9 cellular contexts compared by ENCODE assay signal in the genomic region with DNA sequence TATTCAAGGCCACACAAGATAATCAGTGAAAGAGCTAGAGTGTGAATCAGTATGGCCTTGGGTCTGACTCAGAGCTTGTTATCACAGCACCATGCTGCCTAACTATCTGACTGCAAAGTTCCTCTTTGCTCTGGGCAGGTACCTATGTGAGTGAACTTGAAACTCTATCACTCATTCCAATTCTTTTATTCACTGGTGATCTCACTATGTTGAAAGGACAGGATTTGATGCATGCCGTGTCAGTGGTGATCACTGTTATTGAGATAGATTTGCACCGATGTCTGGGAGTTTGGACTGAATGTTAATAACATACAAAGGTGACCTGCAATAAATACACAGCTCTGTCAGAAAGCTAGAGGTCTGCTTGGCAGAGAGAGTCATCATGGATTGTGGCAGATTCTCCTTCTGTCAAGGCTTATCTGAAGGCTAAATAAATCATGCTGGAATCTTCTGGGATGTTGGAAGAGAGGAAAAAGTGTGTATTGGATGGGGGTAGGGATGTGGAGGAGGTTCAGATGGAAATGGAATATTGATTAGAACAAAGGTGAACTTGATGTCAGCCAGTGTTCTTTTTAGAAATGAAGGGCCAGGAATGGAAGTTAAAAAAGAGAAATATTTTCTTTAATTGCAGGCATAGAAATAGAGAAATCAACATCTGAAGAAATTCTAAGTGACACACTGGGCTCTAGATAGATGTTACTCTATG.
DNase-seq lines count a peak whose midpoint lies in the region; ATAC-seq and TF ChIP-seq lines count a peak whose summit lies in the region.
"Had no signal": no experiment of that assay in that cellular context is flagged by ENCODE, and none has a peak within 500 bp of the region (broad histone marks: within the 10 kb centered on the region; RNA-seq: fewer than 3 reads in every experiment).

No MANE protein-coding gene starts in this region.

- H3K9me3 ChIP-seq in A673 (ENCODE audit: low read depth, low read length, poor library complexity, severe bottlenecking), result no peaks in the 10 kb centered on the region
- H3K9me3 ChIP-seq: ascending aorta had no signal

- H3K4me1 Mint-ChIP-seq in mesothelial cell of epicardium, result peaks cover 59% of the 10 kb centered on the region

- intact Hi-C loops in A673 (cut with micrococcal nuclease; ENCODE audit: unreplicated experiment), result no loop called here

- no peaks in the 10 kb centered on the region for H3K9me3 Mint-ChIP-seq in mesothelial cell of epicardium

- peaks cover 33% of the 10 kb centered on the region for H3K4me1 ChIP-seq in A673 (ENCODE audit: insufficient read depth, low read length, poor library complexity, severe bottlenecking)
- H3K4me1 ChIP-seq: ascending aorta had no signal

- no peak overlapping the region for H3K27ac ChIP-seq in A673 (ENCODE audit: low read depth, low read length, poor library complexity, severe bottlenecking)
- H3K27ac ChIP-seq: ascending aorta had no signal

- DNase-seq in HCEC 1CT (peak; percentile 31), M059J (ENCODE audit: low read depth) (peak; percentile 87), mesothelial cell of epicardium (ENCODE audit: low spot score in 2 of 2, unreplicated experiment in 2 of 2) (no peak), SIG-M5 (lab: John Stamatoyannopoulos, UW) (no peak), NCI-H2196 (lab: John Stamatoyannopoulos, UW; ENCODE audit: unreplicated experiment) (no peak), C1 segment of cervical spinal cord (lab: John Stamatoyannopoulos, UW) (no peak), A673 (ENCODE audit: low spot score) (no peak)

- H3K27me3 ChIP-seq in A673 (replicated peaks; ENCODE audit: insufficient read depth, low read depth, low read length, poor library complexity), result no peaks in the 10 kb centered on the region
- H3K27me3 ChIP-seq: ascending aorta had no signal

- H3K4me3 ChIP-seq in A673 (ENCODE audit: low read depth, low read length, poor library complexity, severe bottlenecking), result no peak overlapping the region
- H3K4me3 ChIP-seq: ascending aorta had no signal

- H3K27ac Mint-ChIP-seq in mesothelial cell of epicardium, result peak overlapping the region; percentile 77

- no peaks in the 10 kb centered on the region for H3K36me3 Mint-ChIP-seq in mesothelial cell of epicardium

- peaks cover 14% of the 10 kb centered on the region for H3K27me3 Mint-ChIP-seq in mesothelial cell of epicardium (ENCODE audit: low read depth)

- BruUV-seq in A673 (replicated peaks; lab: Mats Ljungman, UMichigan), result no TSS peak

- TF ChIP-seq CTCF in mesothelial cell of epicardium (IDR thresholded peaks at IDR 0.05; ENCODE audit: unreplicated experiment), result no peak
- TF ChIP-seq CTCF in A673 (conservative IDR thresholded peaks at IDR 0.05; ENCODE audit: low read depth, low read length), result no peak

- no peaks in the 10 kb centered on the region for H3K36me3 ChIP-seq in A673 (ENCODE audit: insufficient read depth, low read length, poor library complexity, severe bottlenecking)
- H3K36me3 ChIP-seq: ascending aorta had no signal

- ATAC-seq in GM19023 (IDR thresholded peaks at IDR 0.05; ENCODE audit: unreplicated experiment), result peak; percentile 53

- POLR2A ChIA-PET in A673 (lab: Charles Lee; ENCODE audit: low non-redundant PET), result no interaction called here

- CTCF ChIA-PET in A673 (lab: Charles Lee), result no interaction called here

- H3K4me3 Mint-ChIP-seq in mesothelial cell of epicardium, result no peak overlapping the region

Comparison
In these comparisons a context has a peak if more than half of its experiments do, and no peak if none do; other contexts are left out.
1. DNase-seq: peak in HCEC 1CT (single experiment) and M059J (single experiment); none in mesothelial cell of epicardium (0 of 2), SIG-M5 (single experiment), NCI-H2196 (single experiment), C1 segment of cervical spinal cord (0 of 14) and A673 (single experiment).